ENCODE assay signal across 32 cellular contexts in the genomic region with DNA sequence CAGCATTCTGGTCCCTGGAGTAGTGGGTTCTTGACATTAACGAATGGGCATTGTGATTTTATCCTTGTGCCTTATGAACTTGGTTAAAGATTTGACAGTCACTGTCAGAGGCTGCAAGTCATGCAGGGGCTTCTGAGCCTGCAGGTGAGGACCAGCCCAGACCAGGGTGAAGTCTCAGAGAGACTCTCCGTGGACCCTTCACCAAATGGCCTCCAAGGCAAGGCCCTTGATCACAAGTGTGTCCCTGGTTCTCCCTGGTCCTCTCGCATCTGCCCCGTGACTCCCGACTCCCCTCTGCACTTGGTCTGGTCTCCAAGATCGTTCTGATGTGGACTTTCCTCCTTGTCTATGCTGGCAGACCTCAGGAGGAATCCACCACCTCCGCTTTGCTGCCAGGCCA.
"Had no signal": no experiment of that assay in that cellular context is flagged by ENCODE, and none has a peak within 500 bp of the region (broad histone marks: within the 10 kb centered on the region; RNA-seq: fewer than 3 reads in every experiment).

No MANE protein-coding gene starts in this region.

- H3K27ac Mint-ChIP-seq: activated CD4-positive, alpha-beta memory T cell treated with anti-CD3 and anti-CD28 coated beads, Interleukin-2, amount 10 ng/mL, durations not matched to agents 7 days and 5 days; activated CD4-positive, alpha-beta T cell treated with anti-CD3 and anti-CD28 coated beads, Interleukin-2, amount 10 ng/mL, durations not matched to agents 24 days and 14 days; activated CD8-positive, alpha-beta memory T cell treated with anti-CD3 and anti-CD28 coated beads, Interleukin-2, amount 10 ng/mL, durations not matched to agents 7 days and 5 days; activated naive CD4-positive, alpha-beta T cell treated with anti-CD3 and anti-CD28 coated beads, Interleukin-2, amount 50 U/mL, for 72 hours; activated T-cell treated with anti-CD3 and anti-CD28 coated beads, Interleukin-2, amount 50 U/mL, for 72 hours; immature natural killer cell; memory B cell; natural killer cell; progenitor cell of endocrine pancreas; stimulated activated naive CD8-positive, alpha-beta T cell treated with anti-CD3 and anti-CD28 coated beads, Interleukin-15, Interleukin-2, amounts not matched to agents 100 ng/mL and 50 ng/mL, for 24 hours; T-helper 1 cell treated with Interleukin-12 subunit alpha and Interleukin-12 subunit beta and Interleukin-4 antibody, amounts not matched to agents 30 μg/mL and 1 μg/mL, for 36 hours had no signal

- H3K36me3 Mint-ChIP-seq: activated CD8-positive, alpha-beta memory T cell treated with anti-CD3 and anti-CD28 coated beads, Interleukin-2, amount 10 ng/mL, durations not matched to agents 7 days and 5 days; activated naive CD4-positive, alpha-beta T cell treated with anti-CD3 and anti-CD28 coated beads, Interleukin-2, amount 50 U/mL, for 72 hours; immature natural killer cell; memory B cell; natural killer cell had no signal

- ATAC-seq: activated CD4-positive, CD25-positive, alpha-beta regulatory T cell treated with anti-CD3 and anti-CD28 coated beads, Interleukin-2, amount 50 U/mL, for 24 hours; activated CD8-positive, alpha-beta memory T cell treated with anti-CD3 and anti-CD28 coated beads, Interleukin-2, amount 10 ng/mL, durations not matched to agents 7 days and 5 days; activated naive CD4-positive, alpha-beta T cell treated with anti-CD3 and anti-CD28 coated beads, Interleukin-2, amount 50 U/mL, for 72 hours; activated T-cell treated with anti-CD3 and anti-CD28 coated beads, Interleukin-2, amount 50 U/mL, for 72 hours; gastroesophageal sphincter; left colon; natural killer cell; right lobe of liver had no signal

- FAIRE-seq: kidney had no signal

- H3K4me3 ChIP-seq: breast epithelium, gastroesophageal sphincter, ovary, right lobe of liver, skin epidermis, thoracic aorta had no signal

- H3K4me1 ChIP-seq: right lobe of liver had no signal

- H3K4me1 Mint-ChIP-seq: activated CD4-positive, alpha-beta memory T cell treated with anti-CD3 and anti-CD28 coated beads, Interleukin-2, amount 10 ng/mL, durations not matched to agents 7 days and 5 days; activated CD4-positive, alpha-beta T cell treated with anti-CD3 and anti-CD28 coated beads, Interleukin-2, amount 10 ng/mL, durations not matched to agents 24 days and 14 days; activated CD8-positive, alpha-beta memory T cell treated with anti-CD3 and anti-CD28 coated beads, Interleukin-2, amount 10 ng/mL, durations not matched to agents 7 days and 5 days; central memory CD8-positive, alpha-beta T cell; immature natural killer cell; memory B cell; natural killer cell had no signal

- H3K36me3 ChIP-seq: breast epithelium, gastroesophageal sphincter, neutrophil, ovary, right lobe of liver, thoracic aorta, WERI-Rb-1 had no signal

- H3K9me3 ChIP-seq: neutrophil, ovary, right lobe of liver, thoracic aorta had no signal

- DNase-seq: activated CD4-positive, alpha-beta memory T cell treated with anti-CD3 and anti-CD28 coated beads, Interleukin-2, amount 10 ng/mL, durations not matched to agents 7 days and 5 days; activated CD8-positive, alpha-beta memory T cell treated with anti-CD3 and anti-CD28 coated beads, Interleukin-2, amount 10 ng/mL, durations not matched to agents 7 days and 5 days; activated naive CD4-positive, alpha-beta T cell; activated T-cell treated with anti-CD3 and anti-CD28 coated beads for 4 hours; activated T-cell treated with anti-CD3 and anti-CD28 coated beads, Interleukin-2, amount 50 U/mL, for 72 hours; effector memory CD4-positive, alpha-beta T cell; erythroblast; hypothalamus; immature natural killer cell; kidney; left colon; natural killer cell; ovary; right lobe of liver; stimulated activated CD4-positive, alpha-beta T cell treated with anti-CD3 and anti-CD28 coated beads, Interleukin-12 subunit alpha, Interleukin-12 subunit beta, amount 100 ng/mL, for 4 hours; stimulated activated CD4-positive, alpha-beta T cell treated with anti-CD3 and anti-CD28 coated beads, Interleukin-4, amount 100 ng/mL, for 1 hour; T1000; trophoblast cell; WERI-Rb-1 had no signal

- H3K27ac ChIP-seq: breast epithelium, gastroesophageal sphincter, neutrophil, ovary, right lobe of liver, skin epidermis, thoracic aorta, WERI-Rb-1 had no signal

- H3K4me3 Mint-ChIP-seq: activated CD4-positive, alpha-beta memory T cell treated with anti-CD3 and anti-CD28 coated beads, Interleukin-2, amount 10 ng/mL, durations not matched to agents 7 days and 5 days; activated CD4-positive, alpha-beta T cell treated with anti-CD3 and anti-CD28 coated beads, Interleukin-2, amount 10 ng/mL, durations not matched to agents 24 days and 14 days; activated CD8-positive, alpha-beta memory T cell treated with anti-CD3 and anti-CD28 coated beads, Interleukin-2, amount 10 ng/mL, durations not matched to agents 7 days and 5 days; activated T-cell treated with anti-CD3 and anti-CD28 coated beads, Interleukin-2, amount 50 U/mL, for 72 hours; central memory CD8-positive, alpha-beta T cell; immature natural killer cell; memory B cell; natural killer cell; stimulated activated naive CD8-positive, alpha-beta T cell treated with anti-CD3 and anti-CD28 coated beads, Interleukin-15, Interleukin-2, amounts not matched to agents 100 ng/mL and 50 ng/mL, for 24 hours; T-helper 1 cell treated with Interleukin-12 subunit alpha and Interleukin-12 subunit beta and Interleukin-4 antibody, amounts not matched to agents 30 μg/mL and 1 μg/mL, for 36 hours had no signal

- H3K9me3 Mint-ChIP-seq: activated CD4-positive, alpha-beta memory T cell treated with anti-CD3 and anti-CD28 coated beads, Interleukin-2, amount 10 ng/mL, durations not matched to agents 7 days and 5 days; activated CD4-positive, alpha-beta T cell treated with anti-CD3 and anti-CD28 coated beads, Interleukin-2, amount 10 ng/mL, durations not matched to agents 24 days and 14 days; activated T-cell treated with anti-CD3 and anti-CD28 coated beads, Interleukin-2, amount 50 U/mL, for 72 hours; central memory CD8-positive, alpha-beta T cell; immature natural killer cell; natural killer cell; stimulated activated naive CD8-positive, alpha-beta T cell treated with anti-CD3 and anti-CD28 coated beads, Interleukin-15, Interleukin-2, amounts not matched to agents 100 ng/mL and 50 ng/mL, for 24 hours; T-helper 1 cell treated with Interleukin-12 subunit alpha and Interleukin-12 subunit beta and Interleukin-4 antibody, amounts not matched to agents 30 μg/mL and 1 μg/mL, for 36 hours had no signal

- H3K27me3 ChIP-seq: gastroesophageal sphincter, ovary, right lobe of liver had no signal
